ENCODE assay signal across 27 cellular contexts in genomic region chr16:3984111-3985060, GRCh38.
"Had no signal": no experiment of that assay in that cellular context is flagged by ENCODE, and none has a peak within 500 bp of the region (broad histone marks: within the 10 kb centered on the region; RNA-seq: fewer than 3 reads in every experiment).

No MANE protein-coding gene starts in this region.

- H3K4me1 ChIP-seq: parathyroid adenoma had no signal

- H3K4me2 ChIP-seq: smooth muscle cell had no signal

- H3K36me3 Mint-ChIP-seq: natural killer cell had no signal

- H3K4me3 Mint-ChIP-seq: endodermal cell, memory B cell, natural killer cell had no signal

- DNase-seq: dorsolateral prefrontal cortex; effector CD4-positive, alpha-beta T cell; endodermal cell; foreskin keratinocyte; heart left ventricle; kidney glomerular epithelial cell; natural killer cell; stimulated activated CD4-positive, alpha-beta T cell treated with anti-CD3 and anti-CD28 coated beads, Interleukin-12 subunit alpha, Interleukin-12 subunit beta, amount 100 ng/mL, for 4 hours; stimulated activated CD4-positive, alpha-beta T cell treated with anti-CD3 and anti-CD28 coated beads, Interleukin-1b, Interleukin-23, amount 100 ng/mL, for 48 hours; stimulated activated CD4-positive, alpha-beta T cell treated with anti-CD3 and anti-CD28 coated beads, Interleukin-4, amount 100 ng/mL, for 1 hour; stimulated activated CD8-positive, alpha-beta memory T cell treated with anti-CD3 and anti-CD28 coated beads, Interleukin-4, amount 100 ng/mL, for 48 hours; stimulated activated naive CD8-positive, alpha-beta T cell treated with anti-CD3 and anti-CD28 coated beads, Interleukin-15, Interleukin-2, amounts not matched to agents 100 U/mL and 50 U/mL, for 24 hours; substantia nigra; testis; tibial artery had no signal

- H3K27ac ChIP-seq: dorsolateral prefrontal cortex, epithelial cell of prostate, foreskin keratinocyte, gastroesophageal sphincter, heart left ventricle, hepatocyte, neutrophil, parathyroid adenoma, testis, tibial artery, upper lobe of left lung had no signal

- H3K27me3 ChIP-seq: dorsolateral prefrontal cortex, foreskin keratinocyte, gastroesophageal sphincter, heart left ventricle, hepatocyte, testis, tibial artery, upper lobe of left lung had no signal

- H3K36me3 ChIP-seq: neutrophil had no signal

- H3K9me3 ChIP-seq: gastroesophageal sphincter, heart left ventricle, neutrophil, testis, tibial artery, upper lobe of left lung had no signal

- H2AFZ ChIP-seq: hepatocyte, parathyroid adenoma had no signal

- ATAC-seq: esophagus mucosa; foreskin keratinocyte; sciatic nerve; stimulated activated naive CD8-positive, alpha-beta T cell treated with anti-CD3 and anti-CD28 coated beads, Interleukin-15, Interleukin-2, amounts not matched to agents 100 U/mL and 50 U/mL, for 24 hours had no signal

- H3K9me3 Mint-ChIP-seq: endodermal cell, memory B cell, natural killer cell had no signal

- H3K9ac ChIP-seq: parathyroid adenoma had no signal

- H3K4me3 ChIP-seq: dorsolateral prefrontal cortex, gastroesophageal sphincter, heart left ventricle, hepatocyte, lung, smooth muscle cell, testis, tibial artery, upper lobe of left lung had no signal

- H3K79me2 ChIP-seq: hepatocyte, parathyroid adenoma had no signal

- H3K27ac Mint-ChIP-seq: endodermal cell, memory B cell, progenitor cell of endocrine pancreas had no signal
